Comparison of ENCODE assay signal across 24 cellular contexts in genomic region chr2:29367986-29368677, GRCh38.
"Had no signal": no experiment of that assay in that cellular context is flagged by ENCODE, and none has a peak within 500 bp of the region (broad histone marks: within the 10 kb centered on the region; RNA-seq: fewer than 3 reads in every experiment).

No MANE protein-coding gene starts in this region.

- H3K4me1 Mint-ChIP-seq: activated CD4-positive, alpha-beta memory T cell treated with anti-CD3 and anti-CD28 coated beads, Interleukin-2, amount 10 ng/mL, durations not matched to agents 7 days and 5 days; activated CD4-positive, alpha-beta T cell treated with anti-CD3 and anti-CD28 coated beads for 36 hours; activated naive CD4-positive, alpha-beta T cell treated with anti-CD3 and anti-CD28 coated beads, Interleukin-2, amount 50 U/mL, for 24 hours; stimulated activated naive CD8-positive, alpha-beta T cell treated with anti-CD3 and anti-CD28 coated beads, Interleukin-15, amount 100 ng/mL, for 72 hours had no signal

- H3K4me1 ChIP-seq: gastroesophageal sphincter, heart right ventricle, lower lobe of right lung, right atrium auricular region, upper lobe of right lung had no signal

- H3K27ac ChIP-seq: cardiac muscle cell, dorsolateral prefrontal cortex, gastroesophageal sphincter, heart right ventricle, lower lobe of right lung, right atrium auricular region, upper lobe of right lung, WERI-Rb-1 had no signal

- H3K4me3 Mint-ChIP-seq: activated CD4-positive, alpha-beta memory T cell treated with anti-CD3 and anti-CD28 coated beads, Interleukin-2, amount 10 ng/mL, durations not matched to agents 7 days and 5 days; activated CD4-positive, alpha-beta T cell treated with anti-CD3 and anti-CD28 coated beads for 36 hours; activated naive CD4-positive, alpha-beta T cell treated with anti-CD3 and anti-CD28 coated beads, Interleukin-2, amount 50 U/mL, for 24 hours; activated T-cell treated with anti-CD3 and anti-CD28 coated beads, Interleukin-2, amount 50 U/mL, for 4 hours; endodermal cell; mesothelial cell of epicardium; nephron progenitor cell; stimulated activated naive CD8-positive, alpha-beta T cell treated with anti-CD3 and anti-CD28 coated beads, Interleukin-15, amount 100 ng/mL, for 72 hours; T-helper 1 cell treated with Interleukin-12 subunit alpha and Interleukin-12 subunit beta and Interleukin-4 antibody, amounts not matched to agents 30 μg/mL and 1 μg/mL, for 36 hours had no signal

- H3K36me3 ChIP-seq: cardiac muscle cell, gastroesophageal sphincter, heart right ventricle, lower lobe of right lung, right atrium auricular region, upper lobe of right lung, WERI-Rb-1 had no signal

- H3K4me3 ChIP-seq: cardiac muscle cell, dorsolateral prefrontal cortex, gastroesophageal sphincter, heart right ventricle, lower lobe of right lung, right atrium auricular region, smooth muscle cell, upper lobe of right lung had no signal

- H3K9me3 Mint-ChIP-seq: activated CD4-positive, alpha-beta memory T cell treated with anti-CD3 and anti-CD28 coated beads, Interleukin-2, amount 10 ng/mL, durations not matched to agents 7 days and 5 days; activated naive CD4-positive, alpha-beta T cell treated with anti-CD3 and anti-CD28 coated beads, Interleukin-2, amount 50 U/mL, for 24 hours; activated T-cell treated with anti-CD3 and anti-CD28 coated beads, Interleukin-2, amount 50 U/mL, for 4 hours; endodermal cell; mesothelial cell of epicardium; nephron progenitor cell; stimulated activated naive CD8-positive, alpha-beta T cell treated with anti-CD3 and anti-CD28 coated beads, Interleukin-15, amount 100 ng/mL, for 72 hours; T-helper 1 cell treated with Interleukin-12 subunit alpha and Interleukin-12 subunit beta and Interleukin-4 antibody, amounts not matched to agents 30 μg/mL and 1 μg/mL, for 36 hours had no signal

- H3K27me3 ChIP-seq: cardiac muscle cell, right atrium auricular region, upper lobe of right lung had no signal

- H3K9me3 ChIP-seq: gastroesophageal sphincter, heart right ventricle, lower lobe of right lung, right atrium auricular region, upper lobe of right lung had no signal

- H3K4me2 ChIP-seq: smooth muscle cell had no signal

- H3K27ac Mint-ChIP-seq: activated CD4-positive, alpha-beta memory T cell treated with anti-CD3 and anti-CD28 coated beads, Interleukin-2, amount 10 ng/mL, durations not matched to agents 7 days and 5 days; activated CD4-positive, alpha-beta T cell treated with anti-CD3 and anti-CD28 coated beads for 36 hours; activated naive CD4-positive, alpha-beta T cell treated with anti-CD3 and anti-CD28 coated beads, Interleukin-2, amount 50 U/mL, for 24 hours; endodermal cell; mesothelial cell of epicardium; nephron progenitor cell; progenitor cell of endocrine pancreas; stimulated activated naive CD8-positive, alpha-beta T cell treated with anti-CD3 and anti-CD28 coated beads, Interleukin-15, amount 100 ng/mL, for 72 hours; T-helper 1 cell treated with Interleukin-12 subunit alpha and Interleukin-12 subunit beta and Interleukin-4 antibody, amounts not matched to agents 30 μg/mL and 1 μg/mL, for 36 hours had no signal

- DNase-seq: activated CD4-positive, alpha-beta memory T cell treated with anti-CD3 and anti-CD28 coated beads, Interleukin-2, amount 10 ng/mL, durations not matched to agents 7 days and 5 days; activated CD4-positive, alpha-beta T cell treated with anti-CD3 and anti-CD28 coated beads for 36 hours; activated effector memory CD4-positive, alpha-beta T cell treated with Interleukin-2 at 50 U/mL for 16 hours; activated T-cell treated with anti-CD3 and anti-CD28 coated beads, Interleukin-2, amount 50 U/mL, for 4 hours; amygdala; dorsolateral prefrontal cortex; heart right ventricle; left colon; lower lobe of right lung; nephron progenitor cell; occipital lobe; stimulated activated naive CD8-positive, alpha-beta T cell treated with anti-CD3 and anti-CD28 coated beads, Interleukin-15, amount 100 ng/mL, for 72 hours; upper lobe of right lung; WERI-Rb-1 had no signal

- H3K36me3 Mint-ChIP-seq: activated naive CD4-positive, alpha-beta T cell treated with anti-CD3 and anti-CD28 coated beads, Interleukin-2, amount 50 U/mL, for 24 hours; mesothelial cell of epicardium had no signal

- ATAC-seq: activated CD4-positive, alpha-beta T cell treated with anti-CD3 and anti-CD28 coated beads for 36 hours; activated T-cell treated with anti-CD3 and anti-CD28 coated beads, Interleukin-2, amount 50 U/mL, for 4 hours; gastroesophageal sphincter; heart right ventricle; left colon; lower lobe of right lung; stimulated activated naive CD8-positive, alpha-beta T cell treated with anti-CD3 and anti-CD28 coated beads, Interleukin-15, amount 100 ng/mL, for 72 hours; upper lobe of right lung had no signal

- FAIRE-seq: islet of Langerhans had no signal
